ENCODE assay signal across 16 cellular contexts in the genomic region with DNA sequence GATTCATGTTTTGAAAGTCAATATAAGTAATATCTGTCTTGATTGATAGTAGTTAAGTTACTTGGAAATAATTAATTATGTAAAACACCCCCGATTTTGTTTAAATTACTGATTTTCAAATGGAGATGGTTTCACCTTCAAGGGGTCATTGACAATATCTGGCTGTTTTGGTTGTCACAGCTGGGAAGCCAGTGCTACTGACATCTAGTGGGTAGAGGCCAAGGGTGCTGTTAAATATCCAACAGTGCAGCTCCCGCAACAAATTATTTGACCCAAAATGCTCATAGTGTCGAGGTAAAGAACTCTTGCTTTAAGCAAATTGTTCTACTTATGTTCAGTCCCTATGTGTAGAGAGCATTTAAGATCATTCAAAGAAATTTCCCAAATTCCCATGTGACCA. TPM values are rescaled to one million over a fixed set of nuclear protein-coding genes. Genes with fewer than 3 reads are reported as not detected.
DNase-seq lines count a peak whose midpoint lies in the region; ATAC-seq and TF ChIP-seq lines count a peak whose summit lies in the region.
"Had no signal": no experiment of that assay in that cellular context is flagged by ENCODE, and none has a peak within 500 bp of the region (broad histone marks: within the 10 kb centered on the region; RNA-seq: fewer than 3 reads in every experiment).

No MANE protein-coding gene starts in this region.

- H3K36me3 Mint-ChIP-seq in type B pancreatic cell = no peaks in the 10 kb centered on the region

- peaks cover 5% of the 10 kb centered on the region for H3K4me1 Mint-ChIP-seq in type B pancreatic cell (ENCODE audit: unreplicated experiment)

- no peaks in the 10 kb centered on the region for H3K9me3 Mint-ChIP-seq in type B pancreatic cell
- H3K9me3 Mint-ChIP-seq: T-helper 1 cell treated with Interleukin-12 subunit alpha and Interleukin-12 subunit beta and Interleukin-4 antibody, amounts not matched to agents 30 μg/mL and 1 μg/mL, for 36 hours had no signal

- BruUV-seq in Panc1 (replicated peaks; lab: Mats Ljungman, UMichigan) = no TSS peak

- H3K27me3 ChIP-seq in Panc1 (ENCODE audit: control insufficient read depth, insufficient read depth, low read length) = no peaks in the 10 kb centered on the region
- H3K27me3 ChIP-seq: ovary, Peyer's patch, spleen had no signal

- no peak overlapping the region for H3K27ac ChIP-seq in Panc1 (ENCODE audit: low read length)
- H3K27ac ChIP-seq: ovary, Peyer's patch, spleen had no signal

- DNase-seq in NCI-H82 (lab: John Stamatoyannopoulos, UW) (peak; percentile 49), NCI-H82 treated with DMSO at 0.1 percent for 48 hours (lab: John Stamatoyannopoulos, UW; ENCODE audit: unreplicated experiment) (no peak), Panc1 (ENCODE audit: low read depth, low spot score) (no peak), iPS DF 19.7 (ENCODE audit: low read depth, low spot score) (peak; percentile 3), type B pancreatic cell (ENCODE audit: extremely low spot score, unreplicated experiment) (no peak), T1000 (lab: John Stamatoyannopoulos, UW) (no peak), SW480 (ENCODE audit: low spot score) (no peak)
- DNase-seq in activated CD8-positive, alpha-beta memory T cell treated with anti-CD3 and anti-CD28 coated beads for 24 hours = no peak
- DNase-seq: activated CD4-positive, alpha-beta T cell treated with anti-CD3 and anti-CD28 coated beads for 48 hours; activated T-cell treated with anti-CD3 and anti-CD28 coated beads, Interleukin-2, amount 50 U/mL, for 48 hours; NCI-H226; ovary; Peyer's patch; spleen had no signal

- in situ Hi-C loops in Panc1 (cut with HindIII; ENCODE audit: low pct_unique_long_range_greater_than_20kb, low sequenced_read_pairs) = no loop called here

- H3K27ac Mint-ChIP-seq in type B pancreatic cell = no peak overlapping the region
- H3K27ac Mint-ChIP-seq: T-helper 1 cell treated with Interleukin-12 subunit alpha and Interleukin-12 subunit beta and Interleukin-4 antibody, amounts not matched to agents 30 μg/mL and 1 μg/mL, for 36 hours had no signal

- POLR2A ChIA-PET in Panc1 (lab: Charles Lee) = no interaction called here

- TF ChIP-seq CTCF in Panc1 (IDR thresholded peaks at IDR 0.05) (peak; percentile 49), type B pancreatic cell (conservative IDR thresholded peaks at IDR 0.05) (peak; percentile 45)

- H3K36me3 ChIP-seq in Panc1 (ENCODE audit: control insufficient read depth, insufficient read depth, low read length) = no peaks in the 10 kb centered on the region
- H3K36me3 ChIP-seq: ovary, Peyer's patch, spleen had no signal

- intact Hi-C loops in Panc1 (cut with micrococcal nuclease; ENCODE audit: unreplicated experiment) = no loop called here

- H3K9me3 ChIP-seq in Panc1 (ENCODE audit: control insufficient read depth, insufficient read depth, low read depth, low read length) = no peaks in the 10 kb centered on the region
- H3K9me3 ChIP-seq: ovary, Peyer's patch, spleen had no signal

- H3K4me3 Mint-ChIP-seq in type B pancreatic cell = no peak overlapping the region
- H3K4me3 Mint-ChIP-seq: T-helper 1 cell treated with Interleukin-12 subunit alpha and Interleukin-12 subunit beta and Interleukin-4 antibody, amounts not matched to agents 30 μg/mL and 1 μg/mL, for 36 hours had no signal

- no peak for ATAC-seq in Panc1
- ATAC-seq: esophagus mucosa had no signal

- no peaks in the 10 kb centered on the region for H3K4me1 ChIP-seq in Panc1 (ENCODE audit: control insufficient read depth, insufficient read depth, low read length)
- H3K4me1 ChIP-seq: Peyer's patch, spleen had no signal

- CTCF ChIA-PET in Panc1 (lab: Charles Lee) = no interaction called here

- no peak overlapping the region for H3K4me3 ChIP-seq in Panc1 (ENCODE audit: low read depth in 2 of 2, low read length in 2 of 2)
- H3K4me3 ChIP-seq: ovary, Peyer's patch, spleen had no signal

- no peaks in the 10 kb centered on the region for H3K27me3 Mint-ChIP-seq in type B pancreatic cell

RNA-seq across cellular contexts. Expression of gene PCDH20, which starts 50.6 kb away (rescaled TPM):
- total RNA-seq in Panc1 (2021; ENCODE audit: unreplicated experiment) = 3.4 TPM
- polyA plus RNA-seq in Panc1 (2012; ENCODE audit: insufficient read length) = 7.5 TPM
- 7.2 and 13.4 TPM in 2 replicates for total RNA-seq in type B pancreatic cell (ENCODE audit: low replicate concordance)

Comparison
In these comparisons a context has a peak if more than half of its experiments do, and no peak if none do; other contexts are left out.
1. DNase-seq: peak in NCI-H82 (single experiment) and iPS DF 19.7 (single experiment); none in NCI-H82 treated with DMSO at 0.1 percent for 48 hours (single experiment), Panc1 (single experiment), type B pancreatic cell (single experiment), T1000 (single experiment), SW480 (single experiment) and activated CD8-positive, alpha-beta memory T cell treated with anti-CD3 and anti-CD28 coated beads for 24 hours (single experiment).